8 cellular contexts compared by ENCODE assay signal in the genomic region with DNA sequence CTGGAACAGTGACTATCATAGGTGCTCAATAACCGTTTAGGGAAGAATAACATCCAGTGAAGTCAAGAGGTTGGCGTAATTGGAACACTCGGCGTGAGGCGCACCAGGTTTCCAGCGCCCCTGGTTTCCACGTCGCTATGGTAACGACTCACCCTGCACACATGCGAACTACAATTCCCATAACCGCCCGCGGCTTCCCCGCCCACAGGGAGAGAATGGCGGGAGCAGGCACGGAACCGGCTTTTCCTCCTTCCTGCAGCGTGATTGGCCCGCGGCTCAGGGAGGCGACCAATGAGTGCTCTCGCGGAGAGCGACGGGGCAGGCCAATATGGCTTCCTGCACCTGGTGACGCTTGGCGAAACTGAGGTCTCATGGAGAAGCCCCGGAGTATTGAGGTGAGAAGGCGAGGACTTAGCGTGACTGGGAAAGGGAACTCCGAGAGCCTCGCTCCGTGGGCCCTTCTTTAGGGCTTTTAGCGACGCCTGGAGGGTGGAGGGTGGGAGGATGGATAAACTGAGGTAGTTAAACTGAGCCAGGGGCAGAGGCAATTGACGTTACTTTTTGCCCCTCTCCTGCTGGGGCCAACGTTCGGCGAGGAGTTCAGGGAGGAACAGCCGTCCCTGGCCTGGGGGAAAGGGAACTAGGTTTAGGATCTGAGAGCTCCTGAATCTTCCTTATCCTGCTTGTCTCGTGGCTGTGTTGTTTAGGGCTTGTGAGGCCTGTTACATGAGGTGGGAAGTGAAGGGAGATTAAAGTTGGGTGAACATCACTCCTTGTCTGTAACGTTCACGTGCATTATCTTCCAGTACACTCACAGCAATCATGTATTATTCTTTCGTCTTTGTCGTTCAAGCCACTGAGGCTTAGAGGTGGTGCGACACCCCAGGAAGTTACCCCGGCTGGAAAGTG. TPM values are rescaled to one million over a fixed set of nuclear protein-coding genes. Genes with fewer than 3 reads are reported as not detected.
A peak's percentile ranks its signal among the peaks of the same experiment; 100 is the strongest.
DNase-seq lines count a peak whose midpoint lies in the region; ATAC-seq, FAIRE-seq and TF ChIP-seq lines count a peak whose summit lies in the region.

A gene (plus strand): TSS at position 321 of the 909 bp plus-strand sequence. CDS start 51 bp downstream, at position 372.

- FAIRE-seq in urothelium cell line (lab: Jason Lieb, UNC) = peak; percentile 99

- TF ChIP-seq CTCF in right atrium auricular region (IDR thresholded peaks at IDR 0.05) = no peak
- TF ChIP-seq CTCF in psoas muscle (IDR thresholded peaks at IDR 0.05) = no peak

- peak within 1 kb of the TSS; percentile 65 to 81 for H3K27ac ChIP-seq in right atrium auricular region
- peak within 1 kb of the TSS; percentile 94 for H3K27ac ChIP-seq in psoas muscle

- H3K4me3 ChIP-seq in right atrium auricular region = peak within 1 kb of the TSS; percentile 73 to 77
- H3K4me3 ChIP-seq in psoas muscle = peak within 1 kb of the TSS; percentile 95

- 2% methylated on average over 44 to 47 of the region's 47 CpGs for WGBS in psoas muscle, 3 donors

- no peaks in the 10 kb centered on the region for H3K9me3 ChIP-seq in right atrium auricular region
- H3K9me3 ChIP-seq in psoas muscle = no peaks in the 10 kb centered on the region

- H3K27me3 ChIP-seq in right atrium auricular region (no peaks in the 10 kb centered on the region), psoas muscle (ENCODE audit: insufficient read depth in 3 of 3, low read length in 2 of 3) (no peaks in the 10 kb centered on the region)

- peak; percentile 15 for DNase-seq in NCI-H187 treated with DMSO at 0.1 percent for 48 hours (lab: John Stamatoyannopoulos, UW)
- peak; percentile 85 to 99 (median 96) for DNase-seq in anterior cingulate cortex (lab: John Stamatoyannopoulos, UW)
- DNase-seq in right atrium auricular region (ENCODE audit: low spot score) = peak; percentile 98
- DNase-seq in psoas muscle = peak; percentile 99
- peak; percentile 100 for DNase-seq in urothelium cell line (ENCODE audit: low spot score)

- ATAC-seq in GM18499 (IDR thresholded peaks at IDR 0.05; ENCODE audit: insufficient read depth, unreplicated experiment) (peak; percentile 71), HG02943 (IDR thresholded peaks at IDR 0.05; ENCODE audit: low read depth, unreplicated experiment) (peak; percentile 95), psoas muscle (peak; percentile 100)

- H3K4me1 ChIP-seq in right atrium auricular region = peaks cover 0 to 8% of the 10 kb centered on the region in 2 donors
- H3K4me1 ChIP-seq in psoas muscle = peaks cover 7% of the 10 kb centered on the region

- H3K36me3 ChIP-seq in right atrium auricular region = peaks cover 7% of the 10 kb centered on the region
- peaks cover 0 to 16% of the 10 kb centered on the region in 2 donors for H3K36me3 ChIP-seq in psoas muscle (ENCODE audit: insufficient read depth in 1 of 2, low read depth in 1 of 2)

- intact Hi-C loops in T-helper 2 cell treated with Interferon-gamma antibody and Interleukin-4, amounts not matched to agents 100 ng/mL and 5 ng/mL, for 36 hours (cut with micrococcal nuclease) = loop anchor here (1.0 to 5.0 kb wide), 4 partner anchors 8 to 283 kb away; no protein-coding TSS in a partner anchor
- intact Hi-C loops in psoas muscle (cut with DNase I) = no loop called here

RNA-seq across cellular contexts. Expression of the gene that starts here (rescaled TPM):
- total RNA-seq in T-helper 2 cell treated with Interferon-gamma antibody and Interleukin-4, amounts not matched to agents 100 ng/mL and 5 ng/mL, for 36 hours = 41.4 and 43.8 TPM in 2 replicates
- 10 to 100 TPM in 1 of 2 donors, 1 to 10 TPM in 1; 9.0 to 14.6 TPM for total RNA-seq in right atrium auricular region
- 10 to 100 TPM in 3 of 4 donors, 1 to 10 TPM in 1; 8.7 to 15.8 (median 11.9) TPM for total RNA-seq in psoas muscle
- polyA plus RNA-seq in psoas muscle = 10 to 100 TPM in 1 of 3 donors, 1 to 10 TPM in 2; 7.2 to 12.3 (median 9.0) TPM

Comparison
In these comparisons a context has a peak if more than half of its experiments do, and no peak if none do; other contexts are left out.
1. Peak in every context shown above with its lines: DNase-seq, ATAC-seq, H3K4me3 ChIP-seq and H3K27ac ChIP-seq.
2. DNase-seq: peak in every context shown above with its lines; median percentile 100 in urothelium cell line; 99 in psoas muscle; 98 in right atrium auricular region; 96 in anterior cingulate cortex; 15 in NCI-H187 treated with DMSO at 0.1 percent for 48 hours.